8 cellular contexts compared by ENCODE assay signal in genomic region chr2:100562613-100563406, GRCh38. TPM values are rescaled to one million over a fixed set of nuclear protein-coding genes. Genes with fewer than 3 reads are reported as not detected.
A peak's percentile ranks its signal among the peaks of the same experiment; 100 is the strongest.
DNase-seq lines count a peak whose midpoint lies in the region; ATAC-seq and TF ChIP-seq lines count a peak whose summit lies in the region.

PDCL3 (plus strand) TSS chr2:100562993; CDS start chr2:100563068, 75 bp downstream.

- H3K9ac ChIP-seq in PC-3 (ENCODE audit: low read length) = peak within 1 kb of the TSS; percentile 98

- H3F3A ChIP-seq in PC-3 (ENCODE audit: low read length, unreplicated experiment) = peaks cover 3% of the 10 kb centered on the region

- H3K36me3 ChIP-seq in PC-3 (ENCODE audit: low read depth, low read length) = no peaks in the 10 kb centered on the region; the same call in 1 of the 2 replicates
- peaks cover 6% of the 10 kb centered on the region for H3K36me3 ChIP-seq in mucosa of descending colon (ENCODE audit: low read depth)

- ATAC-seq in GM21576 (IDR thresholded peaks at IDR 0.05; ENCODE audit: unreplicated experiment) (peak; percentile 95), PC-3 (peak; percentile 93), mucosa of descending colon (peak; percentile 97)

- peaks cover 16% of the 10 kb centered on the region for H3K4me1 ChIP-seq in PC-3 (ENCODE audit: insufficient read depth, low read length)
- H3K4me1 ChIP-seq in mucosa of descending colon (ENCODE audit: low read depth) = peaks cover 5% of the 10 kb centered on the region

- H2AFZ ChIP-seq in PC-3 (ENCODE audit: low read length) = peak within 1 kb of the TSS; percentile 95

- intact Hi-C loops in PC-3 (cut with micrococcal nuclease) (no loop called here), mucosa of descending colon (cut with DNase I, micrococcal nuclease) (no loop called here)

- H3K4me2 ChIP-seq in PC-3 (ENCODE audit: low read length) = peak within 1 kb of the TSS; percentile 90

- H3K27ac ChIP-seq in PC-3 (ENCODE audit: low read length) = peak within 1 kb of the TSS; percentile 70
- peak within 1 kb of the TSS; percentile 88 for H3K27ac ChIP-seq in epithelial cell of prostate

- POLR2A ChIA-PET in PC-3 (lab: Charles Lee; ENCODE audit: unreplicated experiment) = interaction anchor here (0.5 to 0.7 kb wide), 6 partner anchors 13 to 1422 kb away, joined by 3 to 14 read pairs (median 3); partner anchors contain the start of gene C2orf15

- no peak for TF ChIP-seq CTCF in PC-3 (conservative IDR thresholded peaks at IDR 0.05; ENCODE audit: low read depth, low read length)
- no peak for TF ChIP-seq CTCF in mucosa of descending colon (IDR thresholded peaks at IDR 0.05)

- DNase-seq in DMS53 (lab: John Stamatoyannopoulos, UW) = peak; percentile 100
- peak; percentile 98 for DNase-seq in PC-3
- DNase-seq in activated T-cell treated with anti-CD3 and anti-CD28 coated beads for 48 hours (ENCODE audit: low read depth) = peak; percentile 92
- DNase-seq in epithelial cell of prostate (ENCODE audit: low read depth, low spot score) = peak; percentile 99
- DNase-seq in mucosa of descending colon = peak; percentile 95 to 98 (median 97)
- peak; percentile 90 for DNase-seq in stimulated activated CD8-positive, alpha-beta memory T cell treated with anti-CD3 and anti-CD28 coated beads, Interleukin-4, amount 100 ng/mL, for 24 hours (ENCODE audit: low read depth)

- TF ChIP-seq EP300 in Ishikawa (IDR thresholded peaks at IDR 0.05; ENCODE audit: borderline replicate concordance) = no peak

- TF ChIP-seq RAD21 in Ishikawa (IDR thresholded peaks at IDR 0.05; ENCODE audit: low read depth) = no peak

- no peaks in the 10 kb centered on the region for H3K27me3 ChIP-seq in PC-3 (ENCODE audit: low read length)

- BruUV-seq in PC-3 (replicated peaks; lab: Mats Ljungman, UMichigan) = no TSS peak

- H3K9me3 ChIP-seq in PC-3 (ENCODE audit: low read length) (no peaks in the 10 kb centered on the region), mucosa of descending colon (no peaks in the 10 kb centered on the region)

- no peaks in the 10 kb centered on the region for H3K9me2 ChIP-seq in PC-3 (replicated peaks; ENCODE audit: low read length)

- H3K79me2 ChIP-seq in PC-3 (ENCODE audit: low read length) = peaks cover 20% of the 10 kb centered on the region

- H3K4me3 ChIP-seq in PC-3 (ENCODE audit: low read length) (peak within 1 kb of the TSS; percentile 92), mucosa of descending colon (peak within 1 kb of the TSS; percentile 55)

- no peaks in the 10 kb centered on the region for H4K20me1 ChIP-seq in PC-3 (ENCODE audit: low read length)

- CTCF ChIA-PET in PC-3 (lab: Charles Lee) = no interaction called here

TF ChIP-seq in Ishikawa, 13 proteins besides CTCF, POLR2A, EP300 and RAD21:
- TF ChIP-seq TAF1 (IDR thresholded peaks at IDR 0.05; ENCODE audit: low read depth) = peak; percentile 54
- no peak; the same call in none of the 2 replicates for TF ChIP-seq TCF12 (IDR thresholded peaks at IDR 0.05; ENCODE audit: low read depth)
- TF ChIP-seq MAX (IDR thresholded peaks at IDR 0.05) = peak; percentile 61

RNA-seq across cellular contexts. Expression of gene PDCL3, which starts in this region (rescaled TPM):
- 20.7 and 27.2 TPM in 2 replicates for total RNA-seq in PC-3 (2014; rRNA removed)
- total RNA-seq in mucosa of descending colon = 10 to 100 TPM; 17.9 to 31.6 (median 20.1) TPM

Comparison
In these comparisons a context has a peak if more than half of its experiments do, and no peak if none do; other contexts are left out.
1. Peak in every context shown above with its lines: DNase-seq, ATAC-seq, H3K4me3 ChIP-seq and H3K27ac ChIP-seq.